ENCODE assay signal across 12 cellular contexts in genomic region chr17:31695456-31696090, GRCh38.
DNase-seq lines count a peak whose midpoint lies in the region; ATAC-seq, FAIRE-seq and TF ChIP-seq lines count a peak whose summit lies in the region.
"Had no signal": no experiment of that assay in that cellular context is flagged by ENCODE, and none has a peak within 500 bp of the region (broad histone marks: within the 10 kb centered on the region; RNA-seq: fewer than 3 reads in every experiment).

No MANE protein-coding gene starts in this region.

- peak overlapping the region; percentile 95 for H3K27ac Mint-ChIP-seq in mesothelial cell of epicardium
- peak overlapping the region; percentile 73 for H3K27ac Mint-ChIP-seq in type B pancreatic cell
- no peak overlapping the region for H3K27ac Mint-ChIP-seq in activated naive CD4-positive, alpha-beta T cell treated with anti-CD3 and anti-CD28 coated beads, Interleukin-2, amount 50 U/mL, for 72 hours

- FAIRE-seq in RCC 7860 (lab: Jason Lieb, UNC) = no peak
- FAIRE-seq: GM18507 had no signal

- ATAC-seq in esophagus mucosa = peak; percentile 25
- ATAC-seq in activated naive CD4-positive, alpha-beta T cell treated with anti-CD3 and anti-CD28 coated beads, Interleukin-2, amount 50 U/mL, for 72 hours = no peak
- ATAC-seq: left colon had no signal

- H3K9me3 Mint-ChIP-seq in mesothelial cell of epicardium = peaks cover 4% of the 10 kb centered on the region
- no peaks in the 10 kb centered on the region for H3K9me3 Mint-ChIP-seq in type B pancreatic cell
- no peaks in the 10 kb centered on the region for H3K9me3 Mint-ChIP-seq in activated naive CD4-positive, alpha-beta T cell treated with anti-CD3 and anti-CD28 coated beads, Interleukin-2, amount 50 U/mL, for 72 hours

- H3K27me3 Mint-ChIP-seq in mesothelial cell of epicardium (ENCODE audit: low read depth) (no peaks in the 10 kb centered on the region), type B pancreatic cell (peaks cover 7% of the 10 kb centered on the region)

- H3K4me3 Mint-ChIP-seq in mesothelial cell of epicardium = no peak overlapping the region
- peak overlapping the region; percentile 66 for H3K4me3 Mint-ChIP-seq in type B pancreatic cell

- DNase-seq in RPMI7951 (ENCODE audit: low read depth) (peak; percentile 64), mesothelial cell of epicardium (ENCODE audit: low spot score in 2 of 2, unreplicated experiment in 2 of 2) (no peak), type B pancreatic cell (ENCODE audit: extremely low spot score, unreplicated experiment) (peak; percentile 61), putamen (ENCODE audit: low spot score) (no peak), GM13976 (ENCODE audit: low spot score) (no peak), RCC 7860 (ENCODE audit: low spot score) (no peak)
- DNase-seq in activated naive CD4-positive, alpha-beta T cell treated with anti-CD3 and anti-CD28 coated beads, Interleukin-2, amount 50 U/mL, for 72 hours (ENCODE audit: low spot score in 2 of 2) = no peak
- DNase-seq: DMS53, NCI-H1930 had no signal

- in situ Hi-C loops in GM13976 (cut with MboI; ENCODE audit: low sequenced_read_pairs, unreplicated experiment) = no loop called here

- TF ChIP-seq CTCF in mesothelial cell of epicardium (IDR thresholded peaks at IDR 0.05; ENCODE audit: unreplicated experiment) (no peak), type B pancreatic cell (conservative IDR thresholded peaks at IDR 0.05) (no peak), GM13976 (IDR thresholded peaks at IDR 0.05; ENCODE audit: borderline replicate concordance, control extremely low read depth, extremely low read depth, insufficient read depth, missing control alignments) (no peak)

- peaks cover 44% of the 10 kb centered on the region for H3K4me1 Mint-ChIP-seq in mesothelial cell of epicardium
- peaks cover 52% of the 10 kb centered on the region for H3K4me1 Mint-ChIP-seq in type B pancreatic cell (ENCODE audit: unreplicated experiment)

- no peaks in the 10 kb centered on the region for H3K36me3 Mint-ChIP-seq in mesothelial cell of epicardium
- H3K36me3 Mint-ChIP-seq in type B pancreatic cell = no peaks in the 10 kb centered on the region
- H3K36me3 Mint-ChIP-seq in activated naive CD4-positive, alpha-beta T cell treated with anti-CD3 and anti-CD28 coated beads, Interleukin-2, amount 50 U/mL, for 72 hours = no peaks in the 10 kb centered on the region

Comparison
In these comparisons a context has a peak if more than half of its experiments do, and no peak if none do; other contexts are left out.
1. DNase-seq: peak in RPMI7951 (single experiment) and type B pancreatic cell (single experiment); none in mesothelial cell of epicardium (0 of 2), putamen (single experiment), GM13976 (single experiment), activated naive CD4-positive, alpha-beta T cell treated with anti-CD3 and anti-CD28 coated beads, Interleukin-2, amount 50 U/mL, for 72 hours (0 of 2) and RCC 7860 (single experiment).
2. H3K27ac Mint-ChIP-seq: peak in mesothelial cell of epicardium (single experiment) and type B pancreatic cell (single experiment); none in activated naive CD4-positive, alpha-beta T cell treated with anti-CD3 and anti-CD28 coated beads, Interleukin-2, amount 50 U/mL, for 72 hours (0 of 2).